9 cellular contexts compared by ENCODE assay signal in the genomic region with DNA sequence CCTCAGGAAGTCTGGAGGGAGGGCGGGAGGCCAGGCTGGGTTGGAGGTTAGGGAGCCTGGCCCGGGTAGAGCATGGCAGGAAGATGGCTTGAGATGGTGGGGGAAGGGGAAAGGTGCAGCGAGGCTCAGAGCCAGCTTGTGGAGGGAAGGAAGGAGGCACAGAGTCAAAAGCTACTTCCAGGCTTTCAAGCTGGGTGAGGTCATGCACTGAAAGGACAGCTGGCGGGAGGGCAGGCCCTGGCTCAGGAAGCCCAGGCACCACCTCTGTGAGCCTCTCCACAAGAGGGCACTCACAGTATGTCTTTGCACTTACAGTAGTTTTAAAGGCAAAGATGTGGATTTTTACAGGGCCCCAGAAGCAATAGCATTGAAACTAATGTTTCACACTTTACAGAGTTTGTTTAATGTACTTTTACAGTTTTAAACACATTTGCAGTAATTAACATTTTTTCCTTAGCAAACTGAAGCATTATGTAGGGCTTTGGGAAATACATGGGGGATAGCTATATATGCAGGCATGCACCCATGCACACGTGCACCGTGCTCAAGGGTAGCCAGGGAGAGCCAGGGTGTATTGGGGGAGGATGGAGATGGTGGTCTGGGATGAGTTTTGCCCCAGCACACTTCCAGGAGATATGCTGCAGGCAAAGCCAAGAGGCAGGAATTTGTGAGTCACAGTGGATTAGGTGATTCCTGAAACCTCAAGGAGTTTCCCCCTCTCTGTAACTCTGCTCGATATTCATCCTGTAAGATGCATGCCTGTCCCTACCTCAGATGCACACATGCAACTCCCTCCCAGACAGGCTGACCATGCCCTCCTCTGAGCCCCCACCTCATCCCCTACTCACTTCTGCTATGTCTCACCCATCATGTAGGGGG. TPM values are rescaled to one million over a fixed set of nuclear protein-coding genes. Genes with fewer than 3 reads are reported as not detected.
A peak's percentile ranks its signal among the peaks of the same experiment; 100 is the strongest.
DNase-seq lines count a peak whose midpoint lies in the region; ATAC-seq and TF ChIP-seq lines count a peak whose summit lies in the region.
"Had no signal": no experiment of that assay in that cellular context is flagged by ENCODE, and none has a peak within 500 bp of the region (broad histone marks: within the 10 kb centered on the region; RNA-seq: fewer than 3 reads in every experiment).

No MANE protein-coding gene starts in this region.

- no peaks in the 10 kb centered on the region for H3K9me3 Mint-ChIP-seq in Caco-2 (ENCODE audit: unreplicated experiment)
- no peaks in the 10 kb centered on the region for H3K9me3 Mint-ChIP-seq in activated T-helper 1 cell treated with anti-CD3 and anti-CD28 coated beads, Interleukin-12 subunit alpha, Interleukin-12 subunit beta, Interleukin-2, Interleukin-4 antibody, amounts not matched to agents 30 ng/mL and 10 ng/mL and 1 ng/mL, durations not matched to agents 14 hours and 24 hours and 36 hours
- no peaks in the 10 kb centered on the region for H3K9me3 Mint-ChIP-seq in natural killer cell treated with Interleukin-12 subunit alpha and Interleukin-12 subunit beta and Interleukin-15 and Interleukin-18, amount 100 ng/mL, for 72 hours

- CTCF ChIA-PET in Caco-2 (lab: Charles Lee): interaction anchor here (0.5 to 2.8 kb wide), 16 partner anchors 11 to 1412 kb away, joined by 3 to 24 read pairs (median 5); a partner anchor contains a TSS

- H3K4me3 ChIP-seq in Caco-2 (ENCODE audit: low read depth, low read length): no peak overlapping the region
- H3K4me3 ChIP-seq in HL-60 (replicated peaks; ENCODE audit: insufficient read depth, low read length): no peak overlapping the region
- no peak overlapping the region for H3K4me3 ChIP-seq in uterus

- H3K36me3 ChIP-seq in Caco-2 (ENCODE audit: control insufficient read depth, insufficient read depth, low read length) (no peaks in the 10 kb centered on the region), uterus (no peaks in the 10 kb centered on the region)

- peak; percentile 77 to 80 for ATAC-seq in natural killer cell treated with Interleukin-12 subunit alpha and Interleukin-12 subunit beta and Interleukin-15 and Interleukin-18, amount 100 ng/mL, for 72 hours
- ATAC-seq in HG03571 (IDR thresholded peaks at IDR 0.05; ENCODE audit: unreplicated experiment): no peak

- H3K4me1 Mint-ChIP-seq in Caco-2 (ENCODE audit: low read depth, unreplicated experiment): peaks cover 15% of the 10 kb centered on the region
- H3K4me1 Mint-ChIP-seq in activated T-helper 1 cell treated with anti-CD3 and anti-CD28 coated beads, Interleukin-12 subunit alpha, Interleukin-12 subunit beta, Interleukin-2, Interleukin-4 antibody, amounts not matched to agents 30 ng/mL and 10 ng/mL and 1 ng/mL, durations not matched to agents 14 hours and 24 hours and 36 hours (ENCODE audit: low read depth): peaks cover 22% of the 10 kb centered on the region
- peaks cover 5 to 7% of the 10 kb centered on the region in 2 donors for H3K4me1 Mint-ChIP-seq in natural killer cell treated with Interleukin-12 subunit alpha and Interleukin-12 subunit beta and Interleukin-15 and Interleukin-18, amount 100 ng/mL, for 72 hours (ENCODE audit: low read depth in 2 of 2)

- H3K4me1 ChIP-seq in Caco-2 (peaks cover 18% of the 10 kb centered on the region), uterus (no peaks in the 10 kb centered on the region)

- H3K27ac ChIP-seq in HL-60 (replicated peaks) (no peak overlapping the region), uterus (no peak overlapping the region)

- intact Hi-C loops in Caco-2 (cut with micrococcal nuclease; ENCODE audit: unreplicated experiment): loop anchor here (1.0 kb wide), 2 partner anchors 16 to 39 kb away; no protein-coding TSS in a partner anchor
- intact Hi-C loops in activated T-helper 1 cell treated with anti-CD3 and anti-CD28 coated beads, Interleukin-12 subunit alpha, Interleukin-12 subunit beta, Interleukin-2, Interleukin-4 antibody, amounts not matched to agents 30 ng/mL and 10 ng/mL and 1 ng/mL, durations not matched to agents 14 hours and 24 hours and 36 hours (cut with micrococcal nuclease): loop anchor here (1.0 kb wide), 2 partner anchors 16 to 40 kb away; no protein-coding TSS in a partner anchor
- intact Hi-C loops in uterus (cut with DNase I; ENCODE audit: low total_unique reads): no loop called here

- DNase-seq in Caco-2 (peak; percentile 79 to 81), HL-60 (ENCODE audit: low read depth in 1 of 2, low spot score in 1 of 2) (peak; percentile 64 to 76), OCI-M1 (lab: John Stamatoyannopoulos, UW) (peak; percentile 93), fibroblast of peridontal ligament (ENCODE audit: extremely low read depth) (peak; percentile 83), uterus (peak; percentile 52 to 78)
- DNase-seq in activated T-helper 1 cell treated with anti-CD3 and anti-CD28 coated beads, Interleukin-12 subunit alpha, Interleukin-12 subunit beta, Interleukin-2, Interleukin-4 antibody, amounts not matched to agents 30 ng/mL and 10 ng/mL and 1 ng/mL, durations not matched to agents 14 hours and 24 hours and 36 hours (ENCODE audit: low spot score): peak; percentile 59
- DNase-seq in natural killer cell treated with Interleukin-12 subunit alpha and Interleukin-12 subunit beta and Interleukin-15 and Interleukin-18, amount 100 ng/mL, for 72 hours (ENCODE audit: low spot score): no peak

- BruUV-seq in Caco-2 (replicated peaks; lab: Mats Ljungman, UMichigan): no TSS peak

- no peaks in the 10 kb centered on the region for H3K27me3 Mint-ChIP-seq in Caco-2 (ENCODE audit: insufficient read depth, unreplicated experiment)
- peaks cover 8% of the 10 kb centered on the region for H3K27me3 Mint-ChIP-seq in activated T-helper 1 cell treated with anti-CD3 and anti-CD28 coated beads, Interleukin-12 subunit alpha, Interleukin-12 subunit beta, Interleukin-2, Interleukin-4 antibody, amounts not matched to agents 30 ng/mL and 10 ng/mL and 1 ng/mL, durations not matched to agents 14 hours and 24 hours and 36 hours (ENCODE audit: insufficient read depth)
- H3K27me3 Mint-ChIP-seq in natural killer cell treated with Interleukin-12 subunit alpha and Interleukin-12 subunit beta and Interleukin-15 and Interleukin-18, amount 100 ng/mL, for 72 hours: no peaks in the 10 kb centered on the region

- H3K4me3 Mint-ChIP-seq in Caco-2 (ENCODE audit: unreplicated experiment): no peak overlapping the region
- H3K4me3 Mint-ChIP-seq in activated T-helper 1 cell treated with anti-CD3 and anti-CD28 coated beads, Interleukin-12 subunit alpha, Interleukin-12 subunit beta, Interleukin-2, Interleukin-4 antibody, amounts not matched to agents 30 ng/mL and 10 ng/mL and 1 ng/mL, durations not matched to agents 14 hours and 24 hours and 36 hours: no peak overlapping the region
- H3K4me3 Mint-ChIP-seq in natural killer cell treated with Interleukin-12 subunit alpha and Interleukin-12 subunit beta and Interleukin-15 and Interleukin-18, amount 100 ng/mL, for 72 hours: no peak overlapping the region

- no peak for TF ChIP-seq POLR2A in uterus (IDR thresholded peaks at IDR 0.05)

- POLR2A ChIA-PET in Caco-2 (lab: Charles Lee): no interaction called here

- no peak overlapping the region for H3K27ac Mint-ChIP-seq in Caco-2 (ENCODE audit: unreplicated experiment)
- no peak overlapping the region for H3K27ac Mint-ChIP-seq in activated T-helper 1 cell treated with anti-CD3 and anti-CD28 coated beads, Interleukin-12 subunit alpha, Interleukin-12 subunit beta, Interleukin-2, Interleukin-4 antibody, amounts not matched to agents 30 ng/mL and 10 ng/mL and 1 ng/mL, durations not matched to agents 14 hours and 24 hours and 36 hours
- H3K27ac Mint-ChIP-seq in natural killer cell treated with Interleukin-12 subunit alpha and Interleukin-12 subunit beta and Interleukin-15 and Interleukin-18, amount 100 ng/mL, for 72 hours: peak overlapping the region in 1 of 2 donors; percentile 66

- H3K9me3 ChIP-seq in Caco-2 (no peaks in the 10 kb centered on the region), uterus (no peaks in the 10 kb centered on the region)

- TF ChIP-seq CTCF in Caco-2 (IDR thresholded peaks at IDR 0.05; ENCODE audit: insufficient read depth in 1 of 2, low read depth in 1 of 2, low read length in 1 of 2, severe bottlenecking in 1 of 2, unreplicated experiment in 1 of 2) (peak; percentile 73 to 84), HL-60 (IDR thresholded peaks at IDR 0.05; ENCODE audit: insufficient read depth, low read length) (peak; percentile 74), uterus (IDR thresholded peaks at IDR 0.05) (peak; percentile 53 to 85 (median 67))

- H3K27me3 ChIP-seq in Caco-2 (replicated peaks; ENCODE audit: control insufficient read depth, insufficient read depth, low read length) (no peaks in the 10 kb centered on the region), HL-60 (ENCODE audit: insufficient read depth, poor library complexity, severe bottlenecking) (no peaks in the 10 kb centered on the region), uterus (no peaks in the 10 kb centered on the region)

- H3K36me3 Mint-ChIP-seq in Caco-2 (ENCODE audit: insufficient read depth, unreplicated experiment): no peaks in the 10 kb centered on the region
- H3K36me3 Mint-ChIP-seq in activated T-helper 1 cell treated with anti-CD3 and anti-CD28 coated beads, Interleukin-12 subunit alpha, Interleukin-12 subunit beta, Interleukin-2, Interleukin-4 antibody, amounts not matched to agents 30 ng/mL and 10 ng/mL and 1 ng/mL, durations not matched to agents 14 hours and 24 hours and 36 hours (ENCODE audit: low read depth): no peaks in the 10 kb centered on the region
- H3K36me3 Mint-ChIP-seq in natural killer cell treated with Interleukin-12 subunit alpha and Interleukin-12 subunit beta and Interleukin-15 and Interleukin-18, amount 100 ng/mL, for 72 hours: no peaks in the 10 kb centered on the region

RNA-seq across cellular contexts. Expression of a gene that starts 6.1 kb away (rescaled TPM):
- total RNA-seq in Caco-2 (2022) (44.0 and 48.2 TPM in 2 replicates), uterus (100 to 1,000 TPM in 3 of 4 donors, 10 to 100 TPM in 1; 58.6 to 270 (median 153) TPM)
- 82.9 and 86.8 TPM in 2 replicates for total RNA-seq in activated T-helper 1 cell treated with anti-CD3 and anti-CD28 coated beads, Interleukin-12 subunit alpha, Interleukin-12 subunit beta, Interleukin-2, Interleukin-4 antibody, amounts not matched to agents 30 ng/mL and 10 ng/mL and 1 ng/mL, durations not matched to agents 14 hours and 24 hours and 36 hours
- total RNA-seq in natural killer cell treated with Interleukin-12 subunit alpha and Interleukin-12 subunit beta and Interleukin-15 and Interleukin-18, amount 100 ng/mL, for 72 hours: 100 to 1,000 TPM in 1 of 2 donors, 10 to 100 TPM in 1; 42.1 to 107 TPM

RNA-seq across cellular contexts. Expression of a gene that starts 11.4 kb away (rescaled TPM):
- total RNA-seq in Caco-2 (2022): 0.32 TPM in 1 of 2 replicates, not detected in the other
- total RNA-seq in activated T-helper 1 cell treated with anti-CD3 and anti-CD28 coated beads, Interleukin-12 subunit alpha, Interleukin-12 subunit beta, Interleukin-2, Interleukin-4 antibody, amounts not matched to agents 30 ng/mL and 10 ng/mL and 1 ng/mL, durations not matched to agents 14 hours and 24 hours and 36 hours: not detected in 2 replicates
- not detected for total RNA-seq in natural killer cell treated with Interleukin-12 subunit alpha and Interleukin-12 subunit beta and Interleukin-15 and Interleukin-18, amount 100 ng/mL, for 72 hours
- total RNA-seq in uterus: 1 to 10 TPM in 2 of 4 donors, not detected in 2; 1.1 to 3.5 TPM

RNA-seq across cellular contexts. Expression of a gene that starts 11.5 kb away (rescaled TPM):
- total RNA-seq in Caco-2 (2022) (0.26 and 0.61 TPM in 2 replicates), uterus (1 to 10 TPM in 1 of 4 donors, under 1 TPM in 1, not detected in 2; 0.07 to 1.6 TPM)
- 0.26 and 0.27 TPM in 2 replicates for total RNA-seq in activated T-helper 1 cell treated with anti-CD3 and anti-CD28 coated beads, Interleukin-12 subunit alpha, Interleukin-12 subunit beta, Interleukin-2, Interleukin-4 antibody, amounts not matched to agents 30 ng/mL and 10 ng/mL and 1 ng/mL, durations not matched to agents 14 hours and 24 hours and 36 hours
- total RNA-seq in natural killer cell treated with Interleukin-12 subunit alpha and Interleukin-12 subunit beta and Interleukin-15 and Interleukin-18, amount 100 ng/mL, for 72 hours: under 1 TPM in 1 of 2 donors, not detected in 1; 0.57 TPM
- total RNA-seq: temporal lobe had no signal

RNA-seq across cellular contexts. Expression of a gene that starts 18.5 kb away (rescaled TPM):
- total RNA-seq in Caco-2 (2022): 13.8 and 16.0 TPM in 2 replicates
- total RNA-seq in activated T-helper 1 cell treated with anti-CD3 and anti-CD28 coated beads, Interleukin-12 subunit alpha, Interleukin-12 subunit beta, Interleukin-2, Interleukin-4 antibody, amounts not matched to agents 30 ng/mL and 10 ng/mL and 1 ng/mL, durations not matched to agents 14 hours and 24 hours and 36 hours: 5.7 and 6.8 TPM in 2 replicates
- total RNA-seq in natural killer cell treated with Interleukin-12 subunit alpha and Interleukin-12 subunit beta and Interleukin-15 and Interleukin-18, amount 100 ng/mL, for 72 hours: 1 to 10 TPM; 1.7 to 4.7 TPM
- total RNA-seq in uterus: 1 to 10 TPM in 2 of 4 donors, not detected in 2; 8.0 to 8.4 TPM

RNA-seq across cellular contexts. Expression of a gene that starts 33.6 kb away (rescaled TPM):
- 3.4 and 3.5 TPM in 2 replicates for total RNA-seq in Caco-2 (2022)
- total RNA-seq in activated T-helper 1 cell treated with anti-CD3 and anti-CD28 coated beads, Interleukin-12 subunit alpha, Interleukin-12 subunit beta, Interleukin-2, Interleukin-4 antibody, amounts not matched to agents 30 ng/mL and 10 ng/mL and 1 ng/mL, durations not matched to agents 14 hours and 24 hours and 36 hours: 2.8 and 3.0 TPM in 2 replicates
- 1 to 10 TPM in 1 of 2 donors, not detected in 1; 1.2 TPM for total RNA-seq in natural killer cell treated with Interleukin-12 subunit alpha and Interleukin-12 subunit beta and Interleukin-15 and Interleukin-18, amount 100 ng/mL, for 72 hours
- 1 to 10 TPM in 3 of 4 donors, not detected in 1; 3.2 to 7.6 (median 3.3) TPM for total RNA-seq in uterus
